23 cellular contexts compared by ENCODE assay signal in the genomic region with DNA sequence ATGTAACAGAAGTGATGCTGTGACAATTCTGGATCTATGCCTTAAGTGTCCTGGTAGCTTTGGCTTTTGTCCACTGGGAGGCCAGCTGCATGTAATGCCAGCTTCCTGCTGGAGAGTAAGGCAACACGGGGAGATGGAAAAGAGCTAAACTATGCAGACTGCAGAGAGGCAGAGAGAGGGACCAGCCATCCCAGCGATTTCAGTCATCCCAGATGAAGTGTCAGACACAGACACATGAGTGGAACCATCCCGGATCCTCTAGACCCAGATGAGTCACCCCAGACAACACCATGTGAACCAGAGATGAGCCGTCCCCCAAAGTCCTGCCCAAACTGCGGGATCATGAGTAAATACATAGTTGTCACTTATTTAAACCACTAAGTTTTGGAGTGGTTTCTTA. TPM values are rescaled to one million over a fixed set of nuclear protein-coding genes. Genes with fewer than 3 reads are reported as not detected.
DNase-seq lines count a peak whose midpoint lies in the region; ATAC-seq, FAIRE-seq and TF ChIP-seq lines count a peak whose summit lies in the region.
"Had no signal": no experiment of that assay in that cellular context is flagged by ENCODE, and none has a peak within 500 bp of the region (broad histone marks: within the 10 kb centered on the region; RNA-seq: fewer than 3 reads in every experiment).

No MANE protein-coding gene starts in this region.

- 0 out of 2 replicates have a peak overlapping the region, but pooled peaks have one; percentile 26 for H3K4me3 ChIP-seq in ACC112 (ENCODE audit: low read depth, low read length)
- no peak overlapping the region for H3K4me3 ChIP-seq in SK-N-SH (ENCODE audit: low read depth in 2 of 2, low read length in 1 of 2)
- H3K4me3 ChIP-seq in smooth muscle cell, result no peak overlapping the region
- H3K4me3 ChIP-seq: esophagus squamous epithelium, right lobe of liver had no signal

- WGBS in SK-N-SH (ENCODE audit: low lambda C conversion rate), result 14% methylated on average over 5 of the region's 5 CpGs
- WGBS in smooth muscle cell (ENCODE audit: low lambda C conversion rate), result 47% methylated on average over 5 of the region's 5 CpGs

- H3K4me1 ChIP-seq in ACC112 (ENCODE audit: control insufficient read depth, insufficient read depth, low read length, unreplicated experiment), result peaks cover 16% of the 10 kb centered on the region
- no peaks in the 10 kb centered on the region for H3K4me1 ChIP-seq in SK-N-SH (ENCODE audit: control insufficient read depth in 1 of 2, insufficient read depth in 2 of 2, low read depth in 1 of 2, low read length in 1 of 2)
- H3K4me1 ChIP-seq in smooth muscle cell (ENCODE audit: low read depth), result no peaks in the 10 kb centered on the region
- H3K4me1 ChIP-seq: esophagus squamous epithelium, right lobe of liver had no signal

- H3K9ac ChIP-seq in SK-N-SH, result no peak overlapping the region
- no peak overlapping the region for H3K9ac ChIP-seq in smooth muscle cell (ENCODE audit: low read depth)
- H3K9ac ChIP-seq: KMS-11 had no signal

- peaks cover 60% of the 10 kb centered on the region for H3K79me2 ChIP-seq in ACC112 (ENCODE audit: control insufficient read depth, insufficient read depth, low read length, unreplicated experiment)
- H3K79me2 ChIP-seq in SK-N-SH (ENCODE audit: insufficient read depth), result peaks cover 3% of the 10 kb centered on the region; the same call in 1 of the 2 replicates
- H3K79me2 ChIP-seq in smooth muscle cell (ENCODE audit: low read depth), result no peaks in the 10 kb centered on the region

- H3F3A ChIP-seq in SK-N-SH (replicated peaks; ENCODE audit: insufficient read depth) (peaks cover 6% of the 10 kb centered on the region), smooth muscle cell (ENCODE audit: low read depth) (no peaks in the 10 kb centered on the region)

- DNase-seq in EL (peak; percentile 38), SK-N-SH (no peak), fibroblast of peridontal ligament (ENCODE audit: extremely low read depth) (peak; percentile 17), GM12892 (ENCODE audit: insufficient read length) (no peak), mucosa of gallbladder (ENCODE audit: low spot score) (no peak), smooth muscle cell (lab: John Stamatoyannopoulos, UW; ENCODE audit: unreplicated experiment) (no peak)
- DNase-seq: activated CD4-positive, alpha-beta T cell treated with anti-CD3 and anti-CD28 coated beads, Interleukin-2, amount 50 U/mL, for 1 hour; activated CD8-positive, alpha-beta memory T cell treated with anti-CD3 and anti-CD28 coated beads, Interleukin-2, amount 50 U/mL, for 4 hours; activated naive CD8-positive, alpha-beta T cell treated with anti-CD3 and anti-CD28 coated beads for 36 hours; CD4-positive, CD25-positive, alpha-beta regulatory T cell; esophagus squamous epithelium; glutamatergic neuron; left colon; NCI-H187; NCI-H774; right lobe of liver; SIG-M5 had no signal

- H3K4me2 ChIP-seq in SK-N-SH (peak overlapping the region; percentile 64; the same call in 1 of the 2 replicates), smooth muscle cell (no peak overlapping the region)
- H3K4me2 ChIP-seq: KMS-11 had no signal

- FAIRE-seq in GM12892 (lab: Jason Lieb, UNC), result no peak
- FAIRE-seq: colon, HTR-8/SVneo had no signal

- no peaks in the 10 kb centered on the region for H4K20me1 ChIP-seq in SK-N-SH (ENCODE audit: insufficient read depth)
- H4K20me1 ChIP-seq in smooth muscle cell (ENCODE audit: low read depth), result no peaks in the 10 kb centered on the region

- H2AFZ ChIP-seq in ACC112 (ENCODE audit: low read length, unreplicated experiment) (no peak overlapping the region), SK-N-SH (ENCODE audit: low read depth) (no peak overlapping the region; the same call in 1 of the 2 replicates), smooth muscle cell (ENCODE audit: low read depth) (no peak overlapping the region)

- no peaks in the 10 kb centered on the region for H3K9me3 ChIP-seq in SK-N-SH
- H3K9me3 ChIP-seq in smooth muscle cell (replicated peaks; ENCODE audit: low read depth), result no peaks in the 10 kb centered on the region
- H3K9me3 ChIP-seq: esophagus squamous epithelium, right lobe of liver had no signal

- TF ChIP-seq EP300 in SK-N-SH (IDR thresholded peaks at IDR 0.05; ENCODE audit: borderline replicate concordance in 1 of 2, low read depth in 1 of 2, low read length in 1 of 2), result no peak

- TF ChIP-seq CTCF in SK-N-SH (IDR thresholded peaks at IDR 0.05) (no peak; the same call in 1 of the 2 replicates), smooth muscle cell (IDR thresholded peaks at IDR 0.05; ENCODE audit: borderline replicate concordance, insufficient read depth, poor library complexity, severe bottlenecking) (no peak)

- H3K9me2 ChIP-seq in SK-N-SH, result no peaks in the 10 kb centered on the region

- H3K27ac ChIP-seq in ACC112 (ENCODE audit: low read depth, low read length) (peak overlapping the region; percentile 51), SK-N-SH (ENCODE audit: low read depth in 2 of 2, low read length in 1 of 2) (peak overlapping the region in 1 of 2 experiments; percentile 61; a peak in 1 of 4 replicates), smooth muscle cell (ENCODE audit: low read depth) (no peak overlapping the region)
- H3K27ac ChIP-seq: esophagus squamous epithelium, KMS-11, right lobe of liver had no signal

- TF ChIP-seq POLR2A in GM12892 (IDR thresholded peaks at IDR 0.05; ENCODE audit: low read depth, low read length), result no peak
- TF ChIP-seq POLR2A in GM18505 (IDR thresholded peaks at IDR 0.05; ENCODE audit: borderline replicate concordance, extremely low read depth, insufficient read depth, insufficient read length), result no peak

- no peak for TF ChIP-seq RAD21 in SK-N-SH (IDR thresholded peaks at IDR 0.05; ENCODE audit: low read length)

- no peaks in the 10 kb centered on the region for H3K36me3 ChIP-seq in ACC112 (ENCODE audit: insufficient read depth, low read length)
- H3K36me3 ChIP-seq in SK-N-SH (replicated peaks in 1 of 2; ENCODE audit: control insufficient read depth in 1 of 2, insufficient read depth in 2 of 2, low read length in 1 of 2), result no peaks in the 10 kb centered on the region
- no peaks in the 10 kb centered on the region for H3K36me3 ChIP-seq in smooth muscle cell (ENCODE audit: low read depth)
- H3K36me3 ChIP-seq: esophagus squamous epithelium, right lobe of liver had no signal

- POLR2A ChIA-PET in SK-N-SH (lab: Yijun Ruan, JAX), result no interaction called here

- CTCF ChIA-PET in SK-N-SH (lab: Yijun Ruan, JAX), result interaction anchor here (1.2 kb wide), 1 partner anchor 31 kb away, joined by 3 read pairs; no protein-coding TSS in a partner anchor

- H3K27me3 ChIP-seq in ACC112 (ENCODE audit: insufficient read depth, low read length) (no peaks in the 10 kb centered on the region), SK-N-SH (ENCODE audit: insufficient read depth) (no peaks in the 10 kb centered on the region), smooth muscle cell (ENCODE audit: low read depth) (no peaks in the 10 kb centered on the region)
- H3K27me3 ChIP-seq: esophagus squamous epithelium, right lobe of liver had no signal

- no peak for ATAC-seq in GM18505 (IDR thresholded peaks at IDR 0.05; ENCODE audit: unreplicated experiment)
- ATAC-seq: left colon, right lobe of liver had no signal

TF ChIP-seq in SK-N-SH, 30 proteins besides CTCF, POLR2A, EP300 and RAD21:
- TF ChIP-seq CHD2 (IDR thresholded peaks at IDR 0.05; ENCODE audit: low read length, partially characterized antibody) (no peak), GATA2 (CRISPR knock-in tag; IDR thresholded peaks at IDR 0.05) (no peak), EZH2phosphoT487 (IDR thresholded peaks at IDR 0.05; ENCODE audit: borderline replicate concordance, low read depth) (no peak), GABPA (IDR thresholded peaks at IDR 0.05; ENCODE audit: low read depth) (no peak), RFX5 (IDR thresholded peaks at IDR 0.05; ENCODE audit: low read length) (no peak), USF1 (IDR thresholded peaks at IDR 0.05; ENCODE audit: borderline replicate concordance, low read depth) (no peak), JUND (IDR thresholded peaks at IDR 0.05) (no peak), MEF2A (IDR thresholded peaks at IDR 0.05; ENCODE audit: borderline replicate concordance, low read depth) (no peak), YY1 (IDR thresholded peaks at IDR 0.05; ENCODE audit: low read depth) (no peak), TCF12 (IDR thresholded peaks at IDR 0.05) (no peak), NFIC (IDR thresholded peaks at IDR 0.05; ENCODE audit: borderline replicate concordance) (no peak), FOSL2 (IDR thresholded peaks at IDR 0.05; ENCODE audit: borderline replicate concordance, low read depth) (peak; percentile 40; the same call in 1 of the 2 replicates), SMC3 (IDR thresholded peaks at IDR 0.05; ENCODE audit: low read depth, low read length) (no peak), RCOR1 (IDR thresholded peaks at IDR 0.05; ENCODE audit: low read length) (no peak)
- TF ChIP-seq, protein P1, sequence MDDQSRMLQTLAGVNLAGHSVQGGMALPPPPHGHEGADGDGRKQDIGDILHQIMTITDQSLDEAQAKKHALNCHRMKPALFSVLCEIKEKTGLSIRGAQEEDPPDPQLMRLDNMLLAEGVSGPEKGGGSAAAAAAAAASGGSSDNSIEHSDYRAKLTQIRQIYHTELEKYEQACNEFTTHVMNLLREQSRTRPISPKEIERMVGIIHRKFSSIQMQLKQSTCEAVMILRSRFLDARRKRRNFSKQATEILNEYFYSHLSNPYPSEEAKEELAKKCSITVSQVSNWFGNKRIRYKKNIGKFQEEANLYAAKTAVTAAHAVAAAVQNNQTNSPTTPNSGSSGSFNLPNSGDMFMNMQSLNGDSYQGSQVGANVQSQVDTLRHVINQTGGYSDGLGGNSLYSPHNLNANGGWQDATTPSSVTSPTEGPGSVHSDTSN (IDR thresholded peaks at IDR 0.05), result peak; percentile 34; the same call in 1 of the 2 replicates

RNA-seq across cellular contexts. Expression of gene SRPX, which starts 14.6 kb away (rescaled TPM):
- polyA plus RNA-seq in SK-N-SH (2012; rRNA removed) (85.5 and 124 TPM in 2 replicates), smooth muscle cell (49.3 and 64.9 TPM in 2 replicates)
- polyA plus RNA-seq in SK-N-SH (2012; cell fraction: cytosol; rRNA removed), result 105 and 136 TPM in 2 replicates
- polyA plus RNA-seq in SK-N-SH (2012; cell fraction: nucleus; rRNA removed), result 55.7 and 81.8 TPM in 2 replicates
- 0.17 TPM for polyA plus RNA-seq in GM12892 (2012; ENCODE audit: missing spikeins)
- total RNA-seq in mucosa of gallbladder (59.5 TPM), smooth muscle cell (35.0 and 46.1 TPM in 2 replicates)
- total RNA-seq: activated naive CD8-positive, alpha-beta T cell treated with anti-CD3 and anti-CD28 coated beads for 36 hours; CD4-positive, CD25-positive, alpha-beta regulatory T cell; T-helper 1 cell treated with Interleukin-12 subunit alpha and Interleukin-12 subunit beta and Interleukin-4 antibody, amounts not matched to agents 30 ng/mL and 1 ng/mL, for 36 hours had no signal
- polyA plus RNA-seq: CD4-positive, CD25-positive, alpha-beta regulatory T cell had no signal

Comparison
In these comparisons a context has a peak if more than half of its experiments do, and no peak if none do; other contexts are left out.
1. DNase-seq: peak in EL (single experiment) and fibroblast of peridontal ligament (single experiment); none in SK-N-SH (single experiment), GM12892 (single experiment), mucosa of gallbladder (single experiment) and smooth muscle cell (single experiment).